2 cellular contexts compared by ENCODE assay signal in the genomic region with DNA sequence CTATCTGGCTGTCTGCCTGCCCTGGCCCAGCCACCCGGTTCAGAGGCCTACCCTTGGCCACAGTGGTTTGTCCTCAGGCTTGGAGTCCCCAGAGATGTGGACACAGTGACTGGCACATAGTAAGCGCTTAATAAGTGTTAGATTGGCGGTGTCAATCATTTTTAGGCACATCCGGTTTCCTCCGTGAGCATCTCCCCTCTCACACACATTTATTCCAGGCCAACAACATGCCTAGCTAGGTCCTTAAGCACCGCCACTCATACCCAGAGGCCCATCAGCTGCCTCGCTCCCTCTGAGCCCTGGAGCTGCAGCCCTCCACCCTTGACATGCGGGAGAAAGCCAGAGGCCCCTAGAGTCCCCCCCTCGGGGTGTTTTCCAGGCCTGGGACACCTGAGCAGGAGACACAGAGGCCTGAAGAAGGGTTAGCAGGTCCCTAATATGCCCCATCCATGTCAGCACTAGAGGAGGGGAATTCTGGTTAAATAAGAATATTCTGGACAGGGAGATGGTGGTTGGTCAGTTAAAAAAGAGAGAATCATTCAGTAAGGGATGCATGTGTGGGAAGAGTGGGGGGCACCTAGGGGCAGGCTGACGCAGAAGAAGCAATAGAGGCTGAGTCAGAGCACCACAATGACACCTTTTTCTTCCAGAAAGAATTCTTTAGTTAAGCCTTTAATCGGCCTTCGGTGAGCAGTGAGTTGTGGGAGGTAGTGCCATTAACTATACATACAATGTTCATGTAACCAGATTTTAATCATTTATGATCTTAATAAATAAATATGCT.
TF ChIP-seq lines count a peak whose summit lies in the region.

No MANE protein-coding gene starts in this region.

TF ChIP-seq in GM23338, 12 proteins besides CTCF, POLR2A, EP300 and RAD21 (continued from another document):
- TF ChIP-seq EZH2 (IDR thresholded peaks at IDR 0.05; ENCODE audit: low read depth, unreplicated experiment) (peak; percentile 50), ZNF462 (CRISPR knock-in tag; IDR thresholded peaks at IDR 0.05) (no peak), ZNF331 (CRISPR knock-in tag; IDR thresholded peaks at IDR 0.05; ENCODE audit: low read depth) (no peak), EZH2phosphoT487 (IDR thresholded peaks at IDR 0.05; ENCODE audit: unreplicated experiment) (peak; percentile 55), ZNF114 (CRISPR knock-in tag; IDR thresholded peaks at IDR 0.05) (no peak), NANOG (IDR thresholded peaks at IDR 0.05; ENCODE audit: borderline replicate concordance) (no peak), STAT1 (IDR thresholded peaks at IDR 0.05; ENCODE audit: unreplicated experiment) (no peak)
- TF ChIP-seq, protein P1, sequence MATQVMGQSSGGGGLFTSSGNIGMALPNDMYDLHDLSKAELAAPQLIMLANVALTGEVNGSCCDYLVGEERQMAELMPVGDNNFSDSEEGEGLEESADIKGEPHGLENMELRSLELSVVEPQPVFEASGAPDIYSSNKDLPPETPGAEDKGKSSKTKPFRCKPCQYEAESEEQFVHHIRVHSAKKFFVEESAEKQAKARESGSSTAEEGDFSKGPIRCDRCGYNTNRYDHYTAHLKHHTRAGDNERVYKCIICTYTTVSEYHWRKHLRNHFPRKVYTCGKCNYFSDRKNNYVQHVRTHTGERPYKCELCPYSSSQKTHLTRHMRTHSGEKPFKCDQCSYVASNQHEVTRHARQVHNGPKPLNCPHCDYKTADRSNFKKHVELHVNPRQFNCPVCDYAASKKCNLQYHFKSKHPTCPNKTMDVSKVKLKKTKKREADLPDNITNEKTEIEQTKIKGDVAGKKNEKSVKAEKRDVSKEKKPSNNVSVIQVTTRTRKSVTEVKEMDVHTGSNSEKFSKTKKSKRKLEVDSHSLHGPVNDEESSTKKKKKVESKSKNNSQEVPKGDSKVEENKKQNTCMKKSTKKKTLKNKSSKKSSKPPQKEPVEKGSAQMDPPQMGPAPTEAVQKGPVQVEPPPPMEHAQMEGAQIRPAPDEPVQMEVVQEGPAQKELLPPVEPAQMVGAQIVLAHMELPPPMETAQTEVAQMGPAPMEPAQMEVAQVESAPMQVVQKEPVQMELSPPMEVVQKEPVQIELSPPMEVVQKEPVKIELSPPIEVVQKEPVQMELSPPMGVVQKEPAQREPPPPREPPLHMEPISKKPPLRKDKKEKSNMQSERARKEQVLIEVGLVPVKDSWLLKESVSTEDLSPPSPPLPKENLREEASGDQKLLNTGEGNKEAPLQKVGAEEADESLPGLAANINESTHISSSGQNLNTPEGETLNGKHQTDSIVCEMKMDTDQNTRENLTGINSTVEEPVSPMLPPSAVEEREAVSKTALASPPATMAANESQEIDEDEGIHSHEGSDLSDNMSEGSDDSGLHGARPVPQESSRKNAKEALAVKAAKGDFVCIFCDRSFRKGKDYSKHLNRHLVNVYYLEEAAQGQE (IDR thresholded peaks at IDR 0.05; ENCODE audit: unreplicated experiment), result no peak

TF ChIP-seq in SK-N-SH, 30 proteins besides CTCF, POLR2A, EP300 and RAD21:
- TF ChIP-seq USF2 (IDR thresholded peaks at IDR 0.05; ENCODE audit: borderline replicate concordance, low read depth, low read length) (no peak), MEF2A (IDR thresholded peaks at IDR 0.05; ENCODE audit: borderline replicate concordance, low read depth) (no peak), GABPA (IDR thresholded peaks at IDR 0.05; ENCODE audit: low read depth) (no peak), RXRA (IDR thresholded peaks at IDR 0.05; ENCODE audit: borderline replicate concordance, low read depth) (no peak), TAF1 (IDR thresholded peaks at IDR 0.05; ENCODE audit: borderline replicate concordance, low read depth, low read length) (no peak), FOXJ3 (CRISPR knock-in tag; IDR thresholded peaks at IDR 0.05) (no peak), MXI1 (IDR thresholded peaks at IDR 0.05; ENCODE audit: low read depth, low read length) (no peak), FOXM1 (IDR thresholded peaks at IDR 0.05; ENCODE audit: low read depth) (no peak), YY1 (IDR thresholded peaks at IDR 0.05; ENCODE audit: low read depth) (no peak), POLR2AphosphoS5 (IDR thresholded peaks at IDR 0.05; ENCODE audit: low read depth, low read length) (no peak), NRF1 (IDR thresholded peaks at IDR 0.05; ENCODE audit: low read depth, low read length) (no peak), IRF3 (IDR thresholded peaks at IDR 0.05; ENCODE audit: low read depth, low read length) (no peak), CHD2 (IDR thresholded peaks at IDR 0.05; ENCODE audit: low read length, partially characterized antibody) (no peak), NFIC (IDR thresholded peaks at IDR 0.05; ENCODE audit: borderline replicate concordance) (no peak), SMC3 (IDR thresholded peaks at IDR 0.05; ENCODE audit: low read depth, low read length) (no peak), EZH2phosphoT487 (IDR thresholded peaks at IDR 0.05; ENCODE audit: borderline replicate concordance, low read depth) (no peak), TCF12 (IDR thresholded peaks at IDR 0.05) (no peak), ELF1 (IDR thresholded peaks at IDR 0.05) (no peak)
- TF ChIP-seq, protein P1 (IDR thresholded peaks at IDR 0.05; ENCODE audit: low read depth, low read length), result no peak
- TF ChIP-seq, protein P2, sequence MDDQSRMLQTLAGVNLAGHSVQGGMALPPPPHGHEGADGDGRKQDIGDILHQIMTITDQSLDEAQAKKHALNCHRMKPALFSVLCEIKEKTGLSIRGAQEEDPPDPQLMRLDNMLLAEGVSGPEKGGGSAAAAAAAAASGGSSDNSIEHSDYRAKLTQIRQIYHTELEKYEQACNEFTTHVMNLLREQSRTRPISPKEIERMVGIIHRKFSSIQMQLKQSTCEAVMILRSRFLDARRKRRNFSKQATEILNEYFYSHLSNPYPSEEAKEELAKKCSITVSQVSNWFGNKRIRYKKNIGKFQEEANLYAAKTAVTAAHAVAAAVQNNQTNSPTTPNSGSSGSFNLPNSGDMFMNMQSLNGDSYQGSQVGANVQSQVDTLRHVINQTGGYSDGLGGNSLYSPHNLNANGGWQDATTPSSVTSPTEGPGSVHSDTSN (IDR thresholded peaks at IDR 0.05), result no peak
TF ChIP-seq in SK-N-SH: peak in this region for 0.
